In genomic region chr10:48509974-48510692, GRCh38 we compare ENCODE assay signal across 12 cellular contexts.
DNase-seq lines count a peak whose midpoint lies in the region; ATAC-seq and TF ChIP-seq lines count a peak whose summit lies in the region.
"Had no signal": no experiment of that assay in that cellular context is flagged by ENCODE, and none has a peak within 500 bp of the region (broad histone marks: within the 10 kb centered on the region; RNA-seq: fewer than 3 reads in every experiment).

No MANE protein-coding gene starts in this region.

- H3K79me2 ChIP-seq in SK-N-SH (ENCODE audit: insufficient read depth): peaks cover 98% of the 10 kb centered on the region

- H4K20me1 ChIP-seq in SK-N-SH (ENCODE audit: insufficient read depth): peaks cover 60% of the 10 kb centered on the region

- DNase-seq in SK-N-SH (no peak), Kasumi-1 (lab: John Stamatoyannopoulos, UW) (peak; percentile 15 to 32), cardiac fibroblast (ENCODE audit: low read depth in 2 of 2) (peak in 1 of 2 donors; percentile 47), osteocyte (ENCODE audit: extremely low spot score, unreplicated experiment) (peak; percentile 57), AG08396 (ENCODE audit: low spot score) (no peak), ureter (ENCODE audit: low spot score) (no peak)
- DNase-seq: natural killer cell; NK-92 treated with Interleukin-12 subunit alpha and Interleukin-12 subunit beta, amount 100 ng/mL, for 24 hours had no signal

- no peaks in the 10 kb centered on the region for H3K27me3 Mint-ChIP-seq in osteocyte (ENCODE audit: unreplicated experiment)

- peaks cover 14% of the 10 kb centered on the region for H3K9me3 Mint-ChIP-seq in osteocyte (ENCODE audit: unreplicated experiment)

- CTCF ChIA-PET in SK-N-SH (lab: Yijun Ruan, JAX): interaction anchor here (0.7 to 2.6 kb wide), 8 partner anchors 22 to 282 kb away, joined by 3 to 8 read pairs (median 4); no protein-coding TSS in a partner anchor

- TF ChIP-seq RAD21 in SK-N-SH (IDR thresholded peaks at IDR 0.05; ENCODE audit: low read length): peak; percentile 44

- H3K27me3 ChIP-seq in SK-N-SH (ENCODE audit: insufficient read depth): no peaks in the 10 kb centered on the region
- H3K27me3 ChIP-seq: esophagus muscularis mucosa had no signal

- H3K4me1 Mint-ChIP-seq in osteocyte (ENCODE audit: unreplicated experiment): peaks cover 17% of the 10 kb centered on the region
- H3K4me1 Mint-ChIP-seq: natural killer cell had no signal

- ATAC-seq in SK-N-SH treated with all-trans-retinoic acid at 6 μM for 48 hours: no peak
- ATAC-seq in GM21447 (IDR thresholded peaks at IDR 0.05; ENCODE audit: unreplicated experiment): no peak
- ATAC-seq: natural killer cell had no signal

- no peak for TF ChIP-seq CTCF in SK-N-SH (IDR thresholded peaks at IDR 0.05)
- peak; percentile 14 for TF ChIP-seq CTCF in cardiac fibroblast (IDR thresholded peaks at IDR 0.05; ENCODE audit: low read depth, low read length)
- TF ChIP-seq CTCF in osteocyte (IDR thresholded peaks at IDR 0.05): peak; percentile 54

- TF ChIP-seq EP300 in SK-N-SH (IDR thresholded peaks at IDR 0.05; ENCODE audit: borderline replicate concordance in 1 of 2, low read depth in 1 of 2, low read length in 1 of 2): no peak

- no peak overlapping the region for H3K4me3 Mint-ChIP-seq in osteocyte (ENCODE audit: unreplicated experiment)
- H3K4me3 Mint-ChIP-seq: natural killer cell had no signal

- H3K9ac ChIP-seq in SK-N-SH: no peak overlapping the region
- H3K9ac ChIP-seq: BLaER1 treated with 17β-estradiol and CSF1 and Interleukin-3, amounts not matched to agents 10 nM and 100 nM had no signal

- H3K36me3 Mint-ChIP-seq in osteocyte (ENCODE audit: unreplicated experiment): no peaks in the 10 kb centered on the region

- H3K9me2 ChIP-seq in SK-N-SH: no peaks in the 10 kb centered on the region

- POLR2A ChIA-PET in SK-N-SH (lab: Yijun Ruan, JAX): no interaction called here

- peaks cover 0 to 6% of the 10 kb centered on the region in 2 experiments; a peak in 1 of 4 replicates for H3K4me1 ChIP-seq in SK-N-SH (ENCODE audit: control insufficient read depth in 1 of 2, insufficient read depth in 2 of 2, low read depth in 1 of 2, low read length in 1 of 2)

- H3K4me3 ChIP-seq in SK-N-SH (ENCODE audit: low read depth in 2 of 2, low read length in 1 of 2): no peak overlapping the region
- no peak overlapping the region for H3K4me3 ChIP-seq in cardiac fibroblast (replicated peaks in 1 of 2; ENCODE audit: low read depth in 2 of 2, low read length in 2 of 2)
- H3K4me3 ChIP-seq: BLaER1 treated with 17β-estradiol and CSF1 and Interleukin-3, amounts not matched to agents 10 nM and 100 nM; esophagus muscularis mucosa had no signal

- H3K36me3 ChIP-seq in SK-N-SH (replicated peaks in 1 of 2; ENCODE audit: control insufficient read depth in 1 of 2, insufficient read depth in 2 of 2, low read length in 1 of 2): peaks cover 0 to 23% of the 10 kb centered on the region in 2 experiments
- H3K36me3 ChIP-seq: esophagus muscularis mucosa had no signal

- no peak overlapping the region for H3K27ac Mint-ChIP-seq in osteocyte (ENCODE audit: unreplicated experiment)
- H3K27ac Mint-ChIP-seq: natural killer cell had no signal

- peaks cover 11% of the 10 kb centered on the region for H3F3A ChIP-seq in SK-N-SH (replicated peaks; ENCODE audit: insufficient read depth)

- H3K4me2 ChIP-seq in SK-N-SH: no peak overlapping the region

- H2AFZ ChIP-seq in SK-N-SH (ENCODE audit: low read depth): no peak overlapping the region

- no peak overlapping the region for H3K27ac ChIP-seq in SK-N-SH (ENCODE audit: low read depth in 2 of 2, low read length in 1 of 2)
- H3K27ac ChIP-seq: esophagus muscularis mucosa had no signal

- H3K9me3 ChIP-seq in SK-N-SH: peaks cover 13% of the 10 kb centered on the region

- 94% methylated on average over 8 of the region's 8 CpGs for WGBS in SK-N-SH (ENCODE audit: low lambda C conversion rate)

TF ChIP-seq in SK-N-SH, 30 proteins besides CTCF, POLR2A, EP300 and RAD21 (continues in another document):
- TF ChIP-seq, protein P1, sequence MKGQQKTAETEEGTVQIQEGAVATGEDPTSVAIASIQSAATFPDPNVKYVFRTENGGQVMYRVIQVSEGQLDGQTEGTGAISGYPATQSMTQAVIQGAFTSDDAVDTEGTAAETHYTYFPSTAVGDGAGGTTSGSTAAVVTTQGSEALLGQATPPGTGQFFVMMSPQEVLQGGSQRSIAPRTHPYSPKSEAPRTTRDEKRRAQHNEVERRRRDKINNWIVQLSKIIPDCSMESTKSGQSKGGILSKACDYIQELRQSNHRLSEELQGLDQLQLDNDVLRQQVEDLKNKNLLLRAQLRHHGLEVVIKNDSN (IDR thresholded peaks at IDR 0.05; ENCODE audit: borderline replicate concordance, low read depth): no peak
- TF ChIP-seq MAX (IDR thresholded peaks at IDR 0.05; ENCODE audit: low read depth) (no peak), MEF2A (IDR thresholded peaks at IDR 0.05; ENCODE audit: borderline replicate concordance, low read depth) (no peak), IRF3 (IDR thresholded peaks at IDR 0.05; ENCODE audit: low read depth, low read length) (no peak), RXRA (IDR thresholded peaks at IDR 0.05; ENCODE audit: borderline replicate concordance, low read depth) (no peak), EZH2phosphoT487 (IDR thresholded peaks at IDR 0.05; ENCODE audit: borderline replicate concordance, low read depth) (no peak), FOXJ3 (CRISPR knock-in tag; IDR thresholded peaks at IDR 0.05) (no peak)

TF ChIP-seq in SK-N-SH treated with all-trans-retinoic acid at 6 μM for 48 hours, 23 proteins besides CTCF, POLR2A, EP300 and RAD21:
- no peak for TF ChIP-seq GLIS3 (CRISPR knock-in tag; IDR thresholded peaks at IDR 0.05)
- no peak for TF ChIP-seq ISL1 (CRISPR knock-in tag; IDR thresholded peaks at IDR 0.05)
- no peak for TF ChIP-seq OSR1 (CRISPR knock-in tag; IDR thresholded peaks at IDR 0.05)
- TF ChIP-seq, protein P2, sequence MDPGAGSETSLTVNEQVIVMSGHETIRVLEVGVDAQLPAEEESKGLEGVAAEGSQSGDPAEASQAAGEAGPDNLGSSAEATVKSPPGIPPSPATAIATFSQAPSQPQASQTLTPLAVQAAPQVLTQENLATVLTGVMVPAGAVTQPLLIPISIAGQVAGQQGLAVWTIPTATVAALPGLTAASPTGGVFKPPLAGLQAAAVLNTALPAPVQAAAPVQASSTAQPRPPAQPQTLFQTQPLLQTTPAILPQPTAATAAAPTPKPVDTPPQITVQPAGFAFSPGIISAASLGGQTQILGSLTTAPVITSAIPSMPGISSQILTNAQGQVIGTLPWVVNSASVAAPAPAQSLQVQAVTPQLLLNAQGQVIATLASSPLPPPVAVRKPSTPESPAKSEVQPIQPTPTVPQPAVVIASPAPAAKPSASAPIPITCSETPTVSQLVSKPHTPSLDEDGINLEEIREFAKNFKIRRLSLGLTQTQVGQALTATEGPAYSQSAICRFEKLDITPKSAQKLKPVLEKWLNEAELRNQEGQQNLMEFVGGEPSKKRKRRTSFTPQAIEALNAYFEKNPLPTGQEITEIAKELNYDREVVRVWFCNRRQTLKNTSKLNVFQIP (CRISPR knock-in tag; IDR thresholded peaks at IDR 0.05; ENCODE audit: borderline replicate concordance, low read depth): no peak
- TF ChIP-seq ZFP30 (CRISPR knock-in tag; IDR thresholded peaks at IDR 0.05): no peak
- no peak for TF ChIP-seq TOX (CRISPR knock-in tag; IDR thresholded peaks at IDR 0.05; ENCODE audit: borderline replicate concordance)
- no peak for TF ChIP-seq CSDC2 (CRISPR knock-in tag; IDR thresholded peaks at IDR 0.05)
- TF ChIP-seq ZC3H10 (CRISPR knock-in tag; IDR thresholded peaks at IDR 0.05): no peak
- TF ChIP-seq ZNF8 (CRISPR knock-in tag; IDR thresholded peaks at IDR 0.05): no peak

Comparison
In these comparisons a context has a peak if more than half of its experiments do, and no peak if none do; other contexts are left out.
1. DNase-seq: peak in Kasumi-1 (2 of 2) and osteocyte (single experiment); none in SK-N-SH (single experiment), AG08396 (single experiment) and ureter (single experiment).